ENCODE assay signal across 31 cellular contexts in the genomic region with DNA sequence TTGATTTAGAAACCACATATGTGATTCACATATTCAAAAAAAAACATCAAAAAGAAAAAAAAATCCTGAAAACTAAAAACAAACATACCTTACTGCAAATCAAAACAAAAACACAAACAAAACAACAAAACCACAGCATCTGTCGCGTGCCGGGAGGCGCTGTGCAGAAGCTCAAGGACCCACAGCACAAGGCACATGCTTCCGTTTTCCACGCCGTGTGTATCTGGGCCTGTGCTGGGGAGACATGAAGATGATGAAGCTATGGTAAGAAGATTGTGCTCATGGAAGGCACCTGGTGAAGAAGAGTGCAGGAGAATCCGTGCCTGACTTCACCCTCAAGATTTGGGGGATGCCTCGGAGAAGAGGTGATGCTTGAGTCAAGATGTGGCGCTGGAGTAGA.
"Had no signal": no experiment of that assay in that cellular context is flagged by ENCODE, and none has a peak within 500 bp of the region (broad histone marks: within the 10 kb centered on the region; RNA-seq: fewer than 3 reads in every experiment).

No MANE protein-coding gene starts in this region.

- H3K27me3 ChIP-seq: adrenal gland, ascending aorta, body of pancreas, brain microvascular endothelial cell, cardiac muscle cell had no signal

- H3K9me3 ChIP-seq: adrenal gland, ascending aorta, body of pancreas had no signal

- H3K36me3 ChIP-seq: adrenal gland, ascending aorta, brain microvascular endothelial cell, breast epithelium, cardiac muscle cell had no signal

- H3K4me3 ChIP-seq: adrenal gland, ascending aorta, body of pancreas, breast epithelium, cardiac muscle cell had no signal

- H3K27ac ChIP-seq: adrenal gland, ascending aorta, body of pancreas, brain microvascular endothelial cell, breast epithelium, cardiac muscle cell had no signal

- DNase-seq: activated effector memory CD4-positive, alpha-beta T cell treated with anti-CD3 and anti-CD28 coated beads, Interleukin-2, amount 50 U/mL, for 16 hours; activated effector memory CD4-positive, alpha-beta T cell treated with Interleukin-2 at 50 U/mL for 16 hours; activated gamma-delta T cell; activated gamma-delta T cell treated with Interleukin-2 at 50 U/mL for 16 hours; activated naive CD4-positive, alpha-beta T cell; activated naive CD4-positive, alpha-beta T cell treated with anti-CD3 and anti-CD28 coated beads for 36 hours; activated naive CD4-positive, alpha-beta T cell treated with anti-CD3 and anti-CD28 coated beads, Interleukin-2, amount 10 ng/mL, durations not matched to agents 7 days and 5 days; activated naive CD4-positive, alpha-beta T cell treated with anti-CD3 and anti-CD28 coated beads, Interleukin-2, amount 50 U/mL, for 16 hours; activated naive CD4-positive, alpha-beta T cell treated with Interleukin-2 at 50 U/mL for 16 hours; activated naive CD8-positive, alpha-beta T cell treated with anti-CD3 and anti-CD28 coated beads for 36 hours; activated naive CD8-positive, alpha-beta T cell treated with anti-CD3 and anti-CD28 coated beads, Interleukin-2, amount 10 ng/mL, durations not matched to agents 7 days and 5 days; activated naive CD8-positive, alpha-beta T cell treated with anti-CD3 and anti-CD28 coated beads, Interleukin-2, amount 50 U/mL, for 24 hours; activated T-cell treated with anti-CD3 and anti-CD28 coated beads, Interleukin-2, amount 50 U/mL, for 24 hours; activated T-cell treated with anti-CD3 and anti-CD28 coated beads, Interleukin-2, amount 50 U/mL, for 4 hours; activated T-cell treated with anti-CD3 and anti-CD28 coated beads, Interleukin-2, amount 50 U/mL, for 48 hours; activated T-cell treated with anti-CD3 and anti-CD28 coated beads, Interleukin-2, amount 50 U/mL, for 72 hours; adrenal gland; amniotic stem cell; amygdala; anterior cingulate cortex; aorta; body of pancreas; brain microvascular endothelial cell; caudate nucleus; central memory CD4-positive, alpha-beta T cell; cerebellar nuclear complex had no signal

- H3K4me1 ChIP-seq: adrenal gland, ascending aorta, body of pancreas, breast epithelium had no signal

- ATAC-seq: activated naive CD4-positive, alpha-beta T cell treated with anti-CD3 and anti-CD28 coated beads, Interleukin-2, amount 50 U/mL, for 72 hours; activated naive CD8-positive, alpha-beta T cell treated with anti-CD3 and anti-CD28 coated beads, Interleukin-2, amount 50 U/mL, for 24 hours; activated T-cell treated with anti-CD3 and anti-CD28 coated beads, Interleukin-2, amount 50 U/mL, for 4 hours; activated T-cell treated with anti-CD3 and anti-CD28 coated beads, Interleukin-2, amount 50 U/mL, for 72 hours; activated T-helper 17 cell treated with anti-CD3 and anti-CD28 coated beads, Interleukin-2, amount 50 U/mL, for 72 hours; body of pancreas had no signal
